9 cellular contexts compared by ENCODE assay signal in genomic region chr18:74493689-74494088, GRCh38. TPM values are rescaled to one million over a fixed set of nuclear protein-coding genes. Genes with fewer than 3 reads are reported as not detected.
DNase-seq lines count a peak whose midpoint lies in the region; ATAC-seq, FAIRE-seq and TF ChIP-seq lines count a peak whose summit lies in the region.
"Had no signal": no experiment of that assay in that cellular context is flagged by ENCODE, and none has a peak within 500 bp of the region (broad histone marks: within the 10 kb centered on the region; RNA-seq: fewer than 3 reads in every experiment).

No MANE protein-coding gene starts in this region.

- CTCF ChIA-PET in naive thymus-derived CD4-positive, alpha-beta T cell (lab: Charles Lee), result interaction anchor here (0.5 to 10.7 kb wide), 34 partner anchors 9 to 411 kb away, joined by 3 to 269 read pairs (median 4); no protein-coding TSS in a partner anchor

- 33 to 43% methylated on average over 1 of the region's 1 CpG for WGBS in GM23248 (ENCODE audit: low coverage in 1 of 2, low lambda C conversion rate in 2 of 2, missing lambda C conversion rate in 2 of 2), 2 experiments

- peaks cover 0 to 32% (median 0%) of the 10 kb centered on the region in 5 donors for H3K27me3 Mint-ChIP-seq in naive thymus-derived CD4-positive, alpha-beta T cell

- no peak overlapping the region for H3K27ac ChIP-seq in GM23248
- H3K27ac ChIP-seq in WERI-Rb-1, result no peak overlapping the region
- H3K27ac ChIP-seq in naive thymus-derived CD4-positive, alpha-beta T cell (ENCODE audit: low read depth, low read length), result no peak overlapping the region

- H3K9ac ChIP-seq in GM23248, result no peak overlapping the region

- H4K20me1 ChIP-seq in GM23248 (ENCODE audit: insufficient read depth), result no peaks in the 10 kb centered on the region

- intact Hi-C loops in naive thymus-derived CD4-positive, alpha-beta T cell (cut with micrococcal nuclease), result loop anchor here (1.0 kb wide), 8 partner anchors 59 to 453 kb away; no protein-coding TSS in a partner anchor

- peak overlapping the region in 5 of 10 donors; percentile 6 to 65 (median 41) for H3K4me3 Mint-ChIP-seq in naive thymus-derived CD4-positive, alpha-beta T cell

- peaks cover 0 to 6% (median 0%) of the 10 kb centered on the region in 5 donors for H3K36me3 Mint-ChIP-seq in naive thymus-derived CD4-positive, alpha-beta T cell

- H3K27me3 ChIP-seq in GM23248 (replicated peaks; ENCODE audit: insufficient read depth) (no peaks in the 10 kb centered on the region; the same call in 1 of the 2 replicates), WERI-Rb-1 (ENCODE audit: insufficient read depth, low read depth, severe bottlenecking) (no peaks in the 10 kb centered on the region)
- no peaks in the 10 kb centered on the region for H3K27me3 ChIP-seq in naive thymus-derived CD4-positive, alpha-beta T cell (ENCODE audit: control insufficient read depth in 2 of 2, insufficient read depth in 2 of 2, low read length in 2 of 2)

- H3K9me3 ChIP-seq in GM23248 (ENCODE audit: low read depth), result no peaks in the 10 kb centered on the region
- no peaks in the 10 kb centered on the region for H3K9me3 ChIP-seq in WERI-Rb-1 (ENCODE audit: severe bottlenecking)
- no peaks in the 10 kb centered on the region for H3K9me3 ChIP-seq in naive thymus-derived CD4-positive, alpha-beta T cell (ENCODE audit: control insufficient read depth in 2 of 3, low read length in 3 of 3)

- peaks cover 12% of the 10 kb centered on the region; the same call in 1 of the 2 replicates for H3K4me1 ChIP-seq in GM23248 (ENCODE audit: insufficient read depth)
- H3K4me1 ChIP-seq in naive thymus-derived CD4-positive, alpha-beta T cell (ENCODE audit: control insufficient read depth in 2 of 2, insufficient read depth in 2 of 2, low read length in 2 of 2), result peaks cover 20 to 26% of the 10 kb centered on the region in 2 donors

- peaks cover 20% of the 10 kb centered on the region for H3K79me2 ChIP-seq in GM23248 (ENCODE audit: insufficient read depth)

- no peaks in the 10 kb centered on the region for H3K36me3 ChIP-seq in GM23248 (ENCODE audit: low read depth)
- H3K36me3 ChIP-seq in WERI-Rb-1, result peaks cover 15% of the 10 kb centered on the region
- H3K36me3 ChIP-seq in naive thymus-derived CD4-positive, alpha-beta T cell (ENCODE audit: control insufficient read depth in 2 of 3, insufficient read depth in 3 of 3, low read length in 3 of 3), result peaks cover 0 to 4% (median 0%) of the 10 kb centered on the region in 3 experiments

- H3K4me1 Mint-ChIP-seq in naive thymus-derived CD4-positive, alpha-beta T cell, result peaks cover 12 to 41% (median 31%) of the 10 kb centered on the region in 7 donors

- in situ Hi-C loops in GM23248 (cut with MboI), result loop anchor here (25.0 kb wide), 1 partner anchor 306 kb away; no protein-coding TSS in a partner anchor

- no peak overlapping the region for H2AFZ ChIP-seq in GM23248

- no peak overlapping the region for H3K4me2 ChIP-seq in GM23248 (ENCODE audit: unreplicated experiment)

- peak; percentile 82 for TF ChIP-seq CTCF in WERI-Rb-1 (IDR thresholded peaks at IDR 0.05; ENCODE audit: low read depth, low read length)

- peak; percentile 60 for ATAC-seq in naive thymus-derived CD4-positive, alpha-beta T cell
- ATAC-seq in GM21447 (IDR thresholded peaks at IDR 0.05; ENCODE audit: unreplicated experiment), result no peak

- POLR2A ChIA-PET in naive thymus-derived CD4-positive, alpha-beta T cell (lab: Charles Lee), result interaction anchor here (0.7 to 2.5 kb wide), 11 partner anchors 9 to 152 kb away, joined by 3 to 19 read pairs (median 4); no protein-coding TSS in a partner anchor

- H3F3A ChIP-seq in GM23248 (ENCODE audit: insufficient read depth), result no peaks in the 10 kb centered on the region

- no peak for FAIRE-seq in frontal cortex (lab: Jason Lieb, UNC)

- H3K9me2 ChIP-seq in GM23248 (ENCODE audit: insufficient read depth), result no peaks in the 10 kb centered on the region

- H3K4me3 ChIP-seq in GM23248 (no peak overlapping the region), WERI-Rb-1 (ENCODE audit: low read depth, low read length) (no peak overlapping the region)
- H3K4me3 ChIP-seq in naive thymus-derived CD4-positive, alpha-beta T cell (ENCODE audit: low read length), result no peak overlapping the region

- DNase-seq in DMS 273 treated with DMSO at 0.1 percent for 48 hours (lab: John Stamatoyannopoulos, UW) (peak; percentile 31), GM23248 (peak; percentile 40), NCI-H1436 treated with DMSO at 0.1 percent for 48 hours (lab: John Stamatoyannopoulos, UW) (peak; percentile 4), WERI-Rb-1 (peak; percentile 72), dermis microvascular lymphatic vessel endothelial cell (ENCODE audit: low read depth in 2 of 2) (peak; percentile 73 to 81), frontal cortex (ENCODE audit: low spot score in 2 of 2) (no peak)
- DNase-seq in naive thymus-derived CD4-positive, alpha-beta T cell, result peak in 8 of 9 donors; percentile 29 to 86 (median 76)

- peak overlapping the region in 8 of 9 donors; percentile 59 to 98 (median 90) for H3K27ac Mint-ChIP-seq in naive thymus-derived CD4-positive, alpha-beta T cell

- no peaks in the 10 kb centered on the region for H3K9me3 Mint-ChIP-seq in naive thymus-derived CD4-positive, alpha-beta T cell

RNA-seq across cellular contexts. Expression of gene CNDP2, which starts 2.5 kb away (rescaled TPM):
- 40.5 and 46.4 TPM in 2 replicates for total RNA-seq in GM23248 (2014; rRNA removed; shearing (Covaris generic))
- polyA plus RNA-seq in GM23248 (2016; fragmentation: Nextera tagmentation; extraction: Ambion mirVana), result 72.2 and 72.7 TPM in 2 replicates
- 50.3 and 76.9 TPM in 2 replicates for total RNA-seq in dermis microvascular lymphatic vessel endothelial cell
- total RNA-seq in naive thymus-derived CD4-positive, alpha-beta T cell, result 100 to 1,000 TPM; 112 to 169 (median 148) TPM
- polyA plus RNA-seq in naive thymus-derived CD4-positive, alpha-beta T cell, result 100 to 1,000 TPM in 1 of 2 donors, 10 to 100 TPM in 1; 87.7 to 131 TPM
- total RNA-seq in frontal cortex, result 32.6 TPM

RNA-seq across cellular contexts. Expression of gene DIPK1C, which starts 36.6 kb away (rescaled TPM):
- total RNA-seq in GM23248 (2014; rRNA removed; shearing (Covaris generic)), result not detected in 2 replicates
- polyA plus RNA-seq in GM23248 (2016; fragmentation: Nextera tagmentation; extraction: Ambion mirVana), result not detected in 2 replicates
- not detected in 2 replicates for total RNA-seq in dermis microvascular lymphatic vessel endothelial cell
- total RNA-seq in naive thymus-derived CD4-positive, alpha-beta T cell, result not detected
- not detected for polyA plus RNA-seq in naive thymus-derived CD4-positive, alpha-beta T cell
- total RNA-seq in frontal cortex, result 4.9 TPM
- total RNA-seq: T-helper 2 cell treated with Interferon-gamma antibody and Interleukin-4, amounts not matched to agents 100 ng/mL and 5 ng/mL, for 36 hours had no signal

RNA-seq across cellular contexts. Expression of gene CNDP1, which starts 40.6 kb away (rescaled TPM):
- not detected in 2 replicates for total RNA-seq in GM23248 (2014; rRNA removed; shearing (Covaris generic))
- not detected in 2 replicates for polyA plus RNA-seq in GM23248 (2016; fragmentation: Nextera tagmentation; extraction: Ambion mirVana)
- total RNA-seq in dermis microvascular lymphatic vessel endothelial cell (not detected in 2 replicates), frontal cortex (under 0.01 TPM)
- under 1 TPM in 2 of 5 experiments, not detected in 3; 0.19 to 0.34 TPM for total RNA-seq in naive thymus-derived CD4-positive, alpha-beta T cell
- polyA plus RNA-seq in naive thymus-derived CD4-positive, alpha-beta T cell, result under 1 TPM in 1 of 2 donors, not detected in 1; 0.12 TPM

Comparison
In these comparisons a context has a peak if more than half of its experiments do, and no peak if none do; other contexts are left out.
1. DNase-seq: peak in DMS 273 treated with DMSO at 0.1 percent for 48 hours (single experiment), GM23248 (single experiment), NCI-H1436 treated with DMSO at 0.1 percent for 48 hours (single experiment), WERI-Rb-1 (single experiment), dermis microvascular lymphatic vessel endothelial cell (2 of 2) and naive thymus-derived CD4-positive, alpha-beta T cell (8 of 9); none in frontal cortex (0 of 2).